In the genomic region with DNA sequence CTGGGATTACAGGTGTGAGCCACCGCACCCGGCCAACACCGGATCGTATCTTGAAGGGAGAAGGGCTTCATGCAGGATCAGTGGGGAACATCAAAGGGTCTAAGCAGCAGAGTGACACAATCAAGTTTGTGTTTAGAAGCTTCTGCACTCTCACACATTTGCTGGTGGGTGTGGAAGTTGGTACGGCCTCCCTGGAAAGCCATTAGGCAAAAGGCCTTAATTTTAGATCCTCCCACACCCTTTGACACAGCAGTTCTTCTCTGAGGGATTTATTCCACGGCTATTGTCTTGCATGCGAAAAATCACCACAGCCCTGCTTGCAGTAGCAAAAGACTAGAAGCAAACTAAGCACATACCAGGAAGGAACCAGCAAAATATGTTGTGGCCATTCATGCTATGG, we compare ENCODE assay signal across 1 cellular context.
TF ChIP-seq lines count a peak whose summit lies in the region.

No MANE protein-coding gene starts in this region.

TF ChIP-seq in HepG2, 621 proteins besides CTCF, POLR2A, EP300 and RAD21:
- TF ChIP-seq KMT2B (CRISPR knock-in tag; IDR thresholded peaks at IDR 0.05) (no peak), TEAD3 (CRISPR knock-in tag; optimal IDR thresholded peaks at IDR 0.05; ENCODE audit: borderline replicate concordance) (peak; percentile 17), ZNF460 (CRISPR knock-in tag; IDR thresholded peaks at IDR 0.05; ENCODE audit: borderline replicate concordance) (peak; percentile 76)
